ENCODE assay signal across 26 cellular contexts in genomic region chr4:113024373-113024772, GRCh38. TPM values are rescaled to one million over a fixed set of nuclear protein-coding genes. Genes with fewer than 3 reads are reported as not detected.
"Had no signal": no experiment of that assay in that cellular context is flagged by ENCODE, and none has a peak within 500 bp of the region (broad histone marks: within the 10 kb centered on the region; RNA-seq: fewer than 3 reads in every experiment).

No MANE protein-coding gene starts in this region.

- H3K27me3 ChIP-seq: esophagus muscularis mucosa, gastroesophageal sphincter, pancreas, right atrium auricular region, stomach, thyroid gland, upper lobe of right lung had no signal

- H3K9me3 ChIP-seq: esophagus muscularis mucosa, gastroesophageal sphincter, pancreas, psoas muscle, right atrium auricular region, stomach, thyroid gland, upper lobe of right lung had no signal

- H3K36me3 ChIP-seq: esophagus muscularis mucosa, gastroesophageal sphincter, pancreas, right atrium auricular region, stomach, thyroid gland, upper lobe of right lung had no signal

- ATAC-seq: gastroesophageal sphincter; left colon; naive thymus-derived CD4-positive, alpha-beta T cell; pancreas; psoas muscle; stimulated activated naive B cell treated with anti-CD40 and anti-IgM and Interleukin-4, amounts not matched to agents 10 μg/mL and 1 μg/mL and 100 μg/mL, for 72 hours; upper lobe of right lung had no signal

- H3K4me1 ChIP-seq: pancreas, stomach, thyroid gland, upper lobe of right lung had no signal

- DNase-seq: activated CD4-positive, alpha-beta memory T cell treated with anti-CD3 and anti-CD28 coated beads, Interleukin-2, amount 10 ng/mL, durations not matched to agents 7 days and 5 days; activated CD4-positive, alpha-beta T cell treated with anti-CD3 and anti-CD28 coated beads for 1 hour; activated CD4-positive, alpha-beta T cell treated with anti-CD3 and anti-CD28 coated beads, Interleukin-2, amount 10 ng/mL, durations not matched to agents 7 days and 5 days; activated CD8-positive, alpha-beta memory T cell treated with anti-CD3 and anti-CD28 coated beads, Interleukin-2, amount 50 U/mL, for 48 hours; activated gamma-delta T cell treated with Interleukin-2 at 50 U/mL for 16 hours; activated naive CD4-positive, alpha-beta T cell treated with anti-CD3 and anti-CD28 coated beads, Interleukin-2, amount 50 U/mL, for 16 hours; activated T-cell treated with anti-CD3 and anti-CD28 coated beads, Interleukin-2, amount 50 U/mL, for 24 hours; amygdala; central memory CD4-positive, alpha-beta T cell; endodermal cell; kidney; left colon; midbrain; naive thymus-derived CD4-positive, alpha-beta T cell; pancreas; psoas muscle; small intestine; stimulated activated CD4-positive, alpha-beta T cell treated with anti-CD3 and anti-CD28 coated beads, Interleukin-4, amount 100 ng/mL, for 4 hours; stimulated activated naive B cell treated with anti-CD40 and anti-IgM and Interleukin-4, amounts not matched to agents 10 μg/mL and 1 μg/mL and 100 μg/mL, for 72 hours; stomach; T-helper 2 cell; thyroid gland; upper lobe of right lung had no signal

- H3K4me3 ChIP-seq: esophagus muscularis mucosa, gastroesophageal sphincter, pancreas, psoas muscle, right atrium auricular region, stomach, thyroid gland, upper lobe of right lung had no signal

- H3K27ac ChIP-seq: esophagus muscularis mucosa, gastroesophageal sphincter, pancreas, psoas muscle, right atrium auricular region, stomach, thyroid gland, upper lobe of right lung had no signal

RNA-seq across cellular contexts. Expression of gene ANK2, which starts 25.1 kb away (rescaled TPM):
- polyA plus RNA-seq: naive thymus-derived CD4-positive, alpha-beta T cell had no signal
